9 cellular contexts compared by ENCODE assay signal in genomic region chr1:98048234-98048633, GRCh38.
DNase-seq lines count a peak whose midpoint lies in the region; ATAC-seq, FAIRE-seq and TF ChIP-seq lines count a peak whose summit lies in the region.
"Had no signal": no experiment of that assay in that cellular context is flagged by ENCODE, and none has a peak within 500 bp of the region (broad histone marks: within the 10 kb centered on the region; RNA-seq: fewer than 3 reads in every experiment).

No MANE protein-coding gene starts in this region.

- no TSS peak for BruUV-seq in HepG2 (replicated peaks; lab: Mats Ljungman, UMichigan)

- H2AFZ ChIP-seq in HepG2 (ENCODE audit: low read length), result no peak overlapping the region
- H2AFZ ChIP-seq: parathyroid adenoma had no signal

- TF ChIP-seq POLR2A in HepG2 (IDR thresholded peaks at IDR 0.05; ENCODE audit: insufficient read depth in 1 of 2, low read depth in 2 of 2, low read length in 2 of 2), result no peak

- H4K20me1 ChIP-seq in HepG2 (ENCODE audit: insufficient read depth, low read length), result no peaks in the 10 kb centered on the region

- TF ChIP-seq RAD21 in HepG2 (CRISPR knock-in tag; IDR thresholded peaks at IDR 0.05), result no peak

- no peak for FAIRE-seq in HepG2 (lab: Jason Lieb, UNC)

- DNase-seq in AG09319 (ENCODE audit: extremely low read depth, low read depth), result peak; percentile 60
- peak; percentile 36 for DNase-seq in NCI-H1048 (lab: John Stamatoyannopoulos, UW)
- peak; percentile 41 to 63 for DNase-seq in activated CD4-positive, alpha-beta T cell treated with anti-CD3 and anti-CD28 coated beads for 24 hours (ENCODE audit: low read depth in 2 of 2)
- DNase-seq in dedifferentiated amniotic fluid mesenchymal stem cell (ENCODE audit: extremely low spot score), result peak; percentile 87
- DNase-seq in HepG2 (ENCODE audit: low spot score), result peak; percentile 13
- DNase-seq in stimulated activated CD4-positive, alpha-beta T cell treated with anti-CD3 and anti-CD28 coated beads, Interleukin-4, amount 100 ng/mL, for 1 hour, result peak; percentile 72
- no peak for DNase-seq in COLO668 (lab: John Stamatoyannopoulos, UW; ENCODE audit: unreplicated experiment)

- ATAC-seq in GM21381 (IDR thresholded peaks at IDR 0.05; ENCODE audit: unreplicated experiment) (peak; percentile 42), HepG2 (peak; percentile 84)

- no peaks in the 10 kb centered on the region for H3K4me1 ChIP-seq in HepG2 (ENCODE audit: insufficient read depth, low read length)
- H3K4me1 ChIP-seq: parathyroid adenoma had no signal

- TF ChIP-seq EP300 in HepG2 (IDR thresholded peaks at IDR 0.05; ENCODE audit: low read depth in 2 of 2, low read length in 2 of 2), result no peak
- no peak for TF ChIP-seq EP300 in HepG2 (CRISPR knock-in tag; IDR thresholded peaks at IDR 0.05; ENCODE audit: borderline replicate concordance)

- no peak overlapping the region for H3K27ac ChIP-seq in HepG2 (ENCODE audit: extremely low read length, insufficient read depth, low read length)
- H3K27ac ChIP-seq: parathyroid adenoma had no signal

- 3% methylated on average over 15 of the region's 15 CpGs for WGBS in HepG2 (ENCODE audit: low lambda C conversion rate)

- H3K9ac ChIP-seq in HepG2 (ENCODE audit: insufficient read depth, low read depth, low read length), result no peak overlapping the region
- H3K9ac ChIP-seq: parathyroid adenoma had no signal

- H3K4me3 ChIP-seq in HepG2 (replicated peaks in 1 of 3; ENCODE audit: insufficient read depth in 1 of 3, low read depth in 2 of 3, low read length in 3 of 3), result no peak overlapping the region

- TF ChIP-seq CTCF in AG09319 (IDR thresholded peaks at IDR 0.05; ENCODE audit: low read depth, low read length), result no peak; the same call in 1 of the 2 replicates
- no peak for TF ChIP-seq CTCF in HepG2 (CRISPR knock-in tag; IDR thresholded peaks at IDR 0.05)

- in situ Hi-C loops in HepG2 (cut with HindIII; ENCODE audit: extremely low pct_ligation_motif_present, low pct_unique_long_range_greater_than_20kb), result no loop called here

- CTCF ChIA-PET in HepG2 (lab: Yijun Ruan, JAX; ENCODE audit: low intra/inter-chr PET ratio, low total read pairs), result no interaction called here

- H3K36me3 ChIP-seq in HepG2 (replicated peaks in 1 of 2; ENCODE audit: control insufficient read depth in 1 of 2, insufficient read depth in 2 of 2, low read length in 2 of 2), result no peaks in the 10 kb centered on the region

- intact Hi-C loops in HepG2 (cut with micrococcal nuclease; ENCODE audit: unreplicated experiment), result no loop called here

- H3K27me3 ChIP-seq in HepG2 (ENCODE audit: control insufficient read depth in 1 of 2, insufficient read depth in 2 of 2, low read length in 2 of 2), result peaks cover 6 to 35% of the 10 kb centered on the region in 2 experiments; a peak in 3 of 5 replicates

- no peak overlapping the region for H3K4me2 ChIP-seq in HepG2 (ENCODE audit: low read depth, low read length)

- POLR2A ChIA-PET in HepG2 (lab: Yijun Ruan, JAX), result no interaction called here

- no peaks in the 10 kb centered on the region for H3K9me3 ChIP-seq in HepG2 (ENCODE audit: low read length)

- no peaks in the 10 kb centered on the region for H3K79me2 ChIP-seq in HepG2 (ENCODE audit: insufficient read depth, low read length)
- H3K79me2 ChIP-seq: parathyroid adenoma had no signal

TF ChIP-seq in HepG2, 621 proteins besides CTCF, POLR2A, EP300 and RAD21 (continues in another document):
- TF ChIP-seq ZNF503 (CRISPR knock-in tag; IDR thresholded peaks at IDR 0.05) (no peak), PAX8 (CRISPR knock-in tag; IDR thresholded peaks at IDR 0.05; ENCODE audit: borderline replicate concordance) (no peak), TEAD3 (CRISPR knock-in tag; optimal IDR thresholded peaks at IDR 0.05; ENCODE audit: borderline replicate concordance) (no peak), ZNF362 (CRISPR knock-in tag; IDR thresholded peaks at IDR 0.05; ENCODE audit: borderline replicate concordance) (no peak), MXD4 (CRISPR knock-in tag; IDR thresholded peaks at IDR 0.05) (peak; percentile 27; the same call in 1 of the 2 replicates), WIZ (CRISPR knock-in tag; IDR thresholded peaks at IDR 0.05) (peak; percentile 97), ZGPAT (CRISPR knock-in tag; IDR thresholded peaks at IDR 0.05) (no peak), KAT2B (IDR thresholded peaks at IDR 0.05; ENCODE audit: borderline replicate concordance, low read depth, low read length) (no peak), THAP11 (CRISPR knock-in tag; IDR thresholded peaks at IDR 0.05) (0 out of 2 replicates have a peak, but pooled peaks have one; percentile 16), ZNF878 (CRISPR knock-in tag; IDR thresholded peaks at IDR 0.05) (no peak), HBP1 (CRISPR knock-in tag; IDR thresholded peaks at IDR 0.05; ENCODE audit: low read depth) (0 out of 2 replicates have a peak, but pooled peaks have one; percentile 74), HMGXB4 (CRISPR knock-in tag; IDR thresholded peaks at IDR 0.05; ENCODE audit: borderline replicate concordance in 1 of 2, low read depth in 1 of 2) (no peak)
